Comparison of ENCODE assay signal across 12 cellular contexts in genomic region chr4:6781113-6781512, GRCh38. TPM values are rescaled to one million over a fixed set of nuclear protein-coding genes. Genes with fewer than 3 reads are reported as not detected.
DNase-seq lines count a peak whose midpoint lies in the region; ATAC-seq, FAIRE-seq and TF ChIP-seq lines count a peak whose summit lies in the region.
"Had no signal": no experiment of that assay in that cellular context is flagged by ENCODE, and none has a peak within 500 bp of the region (broad histone marks: within the 10 kb centered on the region; RNA-seq: fewer than 3 reads in every experiment).

No MANE protein-coding gene starts in this region.

- intact Hi-C loops in left ventricle myocardium inferior (cut with micrococcal nuclease): no loop called here

- peak overlapping the region; percentile 97 for H3K27ac ChIP-seq in left ventricle myocardium inferior (replicated peaks)

- no peak for DNase-seq in activated CD4-positive, alpha-beta T cell treated with anti-CD3 and anti-CD28 coated beads, Interleukin-2, amount 10 ng/mL, durations not matched to agents 7 days and 5 days
- DNase-seq in activated CD4-positive, alpha-beta T cell treated with anti-CD3 and anti-CD28 coated beads for 48 hours: no peak
- DNase-seq in T-helper 17 cell (no peak), left ventricle myocardium inferior (peak; percentile 61), SW 1271 (lab: John Stamatoyannopoulos, UW) (no peak), NCI-H2081 (lab: John Stamatoyannopoulos, UW) (no peak), GM12892 (ENCODE audit: insufficient read length) (no peak)
- no peak for DNase-seq in stimulated activated effector memory CD8-positive, alpha-beta T cell treated with anti-CD3 and anti-CD28 coated beads, Interleukin-12 subunit alpha, Interleukin-12 subunit beta, amount 100 ng/mL, for 72 hours (ENCODE audit: low spot score in 2 of 2)
- DNase-seq: foreskin melanocyte, NCI-H2171 had no signal

- CTCF ChIA-PET in activated CD4-positive, alpha-beta T cell treated with anti-CD3 and anti-CD28 coated beads, Interleukin-2, amount 10 ng/mL, durations not matched to agents 7 days and 5 days (lab: Charles Lee): interaction anchor here (1.0 to 1.5 kb wide), 2 partner anchors 127 to 319 kb away, joined by 3 read pairs; no protein-coding TSS in a partner anchor

- no peak for TF ChIP-seq CTCF in left ventricle myocardium inferior (IDR thresholded peaks at IDR 0.05; ENCODE audit: borderline replicate concordance)

- no peak for TF ChIP-seq POLR2A in GM12892 (IDR thresholded peaks at IDR 0.05; ENCODE audit: low read depth, low read length)

- peak overlapping the region; percentile 78 for H3K27ac Mint-ChIP-seq in activated CD4-positive, alpha-beta T cell treated with anti-CD3 and anti-CD28 coated beads, Interleukin-2, amount 10 ng/mL, durations not matched to agents 7 days and 5 days
- peak overlapping the region; percentile 37 for H3K27ac Mint-ChIP-seq in T-helper 17 cell
- no peak overlapping the region for H3K27ac Mint-ChIP-seq in stimulated activated effector memory CD8-positive, alpha-beta T cell treated with anti-CD3 and anti-CD28 coated beads, Interleukin-12 subunit alpha, Interleukin-12 subunit beta, amount 100 ng/mL, for 72 hours

- H3K9me3 ChIP-seq in T-helper 17 cell (ENCODE audit: control insufficient read depth, low read length, poor library complexity, severe bottlenecking) (no peaks in the 10 kb centered on the region), left ventricle myocardium inferior (replicated peaks) (no peaks in the 10 kb centered on the region)

- H3K36me3 Mint-ChIP-seq in activated CD4-positive, alpha-beta T cell treated with anti-CD3 and anti-CD28 coated beads, Interleukin-2, amount 10 ng/mL, durations not matched to agents 7 days and 5 days (ENCODE audit: low read depth): no peaks in the 10 kb centered on the region
- no peaks in the 10 kb centered on the region for H3K36me3 Mint-ChIP-seq in T-helper 17 cell (ENCODE audit: low read depth)
- H3K36me3 Mint-ChIP-seq in stimulated activated effector memory CD8-positive, alpha-beta T cell treated with anti-CD3 and anti-CD28 coated beads, Interleukin-12 subunit alpha, Interleukin-12 subunit beta, amount 100 ng/mL, for 72 hours: peaks cover 12% of the 10 kb centered on the region

- POLR2A ChIA-PET in activated CD4-positive, alpha-beta T cell treated with anti-CD3 and anti-CD28 coated beads, Interleukin-2, amount 10 ng/mL, durations not matched to agents 7 days and 5 days (lab: Charles Lee): no interaction called here

- H3K4me1 ChIP-seq in left ventricle myocardium inferior: peaks cover 71% of the 10 kb centered on the region

- H3K27me3 Mint-ChIP-seq in activated CD4-positive, alpha-beta T cell treated with anti-CD3 and anti-CD28 coated beads, Interleukin-2, amount 10 ng/mL, durations not matched to agents 7 days and 5 days: no peaks in the 10 kb centered on the region
- H3K27me3 Mint-ChIP-seq in T-helper 17 cell: peaks cover 4% of the 10 kb centered on the region

- no peaks in the 10 kb centered on the region for H3K36me3 ChIP-seq in left ventricle myocardium inferior

- H3K9me3 Mint-ChIP-seq in activated CD4-positive, alpha-beta T cell treated with anti-CD3 and anti-CD28 coated beads, Interleukin-2, amount 10 ng/mL, durations not matched to agents 7 days and 5 days: no peaks in the 10 kb centered on the region
- H3K9me3 Mint-ChIP-seq in stimulated activated effector memory CD8-positive, alpha-beta T cell treated with anti-CD3 and anti-CD28 coated beads, Interleukin-12 subunit alpha, Interleukin-12 subunit beta, amount 100 ng/mL, for 72 hours: no peaks in the 10 kb centered on the region

- peaks cover 56% of the 10 kb centered on the region for H3K4me1 Mint-ChIP-seq in activated CD4-positive, alpha-beta T cell treated with anti-CD3 and anti-CD28 coated beads, Interleukin-2, amount 10 ng/mL, durations not matched to agents 7 days and 5 days
- peaks cover 37% of the 10 kb centered on the region for H3K4me1 Mint-ChIP-seq in T-helper 17 cell
- peaks cover 54% of the 10 kb centered on the region for H3K4me1 Mint-ChIP-seq in stimulated activated effector memory CD8-positive, alpha-beta T cell treated with anti-CD3 and anti-CD28 coated beads, Interleukin-12 subunit alpha, Interleukin-12 subunit beta, amount 100 ng/mL, for 72 hours

- H3K4me3 Mint-ChIP-seq in activated CD4-positive, alpha-beta T cell treated with anti-CD3 and anti-CD28 coated beads, Interleukin-2, amount 10 ng/mL, durations not matched to agents 7 days and 5 days: peak overlapping the region; percentile 68
- H3K4me3 Mint-ChIP-seq in T-helper 17 cell: peak overlapping the region; percentile 85
- peak overlapping the region; percentile 80 for H3K4me3 Mint-ChIP-seq in stimulated activated effector memory CD8-positive, alpha-beta T cell treated with anti-CD3 and anti-CD28 coated beads, Interleukin-12 subunit alpha, Interleukin-12 subunit beta, amount 100 ng/mL, for 72 hours

- ATAC-seq in T-helper 17 cell: no peak
- no peak for ATAC-seq in stimulated activated effector memory CD8-positive, alpha-beta T cell treated with anti-CD3 and anti-CD28 coated beads, Interleukin-12 subunit alpha, Interleukin-12 subunit beta, amount 100 ng/mL, for 72 hours

- FAIRE-seq in GM12892 (lab: Jason Lieb, UNC): no peak
- FAIRE-seq: HTR-8/SVneo had no signal

- no peaks in the 10 kb centered on the region for H3K27me3 ChIP-seq in left ventricle myocardium inferior (ENCODE audit: low read depth)

- H3K4me3 ChIP-seq in left ventricle myocardium inferior: no peak overlapping the region
- H3K4me3 ChIP-seq: lung had no signal

RNA-seq across cellular contexts. Expression of gene KIAA0232, which starts 1.4 kb away (rescaled TPM):
- 10 to 100 TPM; 16.5 to 17.3 TPM for total RNA-seq in activated CD4-positive, alpha-beta T cell treated with anti-CD3 and anti-CD28 coated beads, Interleukin-2, amount 10 ng/mL, durations not matched to agents 7 days and 5 days
- total RNA-seq in T-helper 17 cell: 10 to 100 TPM; 16.1 to 16.7 TPM
- 82.5 TPM for total RNA-seq in left ventricle myocardium inferior
- 8.2 TPM for polyA plus RNA-seq in GM12892 (2012; ENCODE audit: missing spikeins)
